In the genomic region with DNA sequence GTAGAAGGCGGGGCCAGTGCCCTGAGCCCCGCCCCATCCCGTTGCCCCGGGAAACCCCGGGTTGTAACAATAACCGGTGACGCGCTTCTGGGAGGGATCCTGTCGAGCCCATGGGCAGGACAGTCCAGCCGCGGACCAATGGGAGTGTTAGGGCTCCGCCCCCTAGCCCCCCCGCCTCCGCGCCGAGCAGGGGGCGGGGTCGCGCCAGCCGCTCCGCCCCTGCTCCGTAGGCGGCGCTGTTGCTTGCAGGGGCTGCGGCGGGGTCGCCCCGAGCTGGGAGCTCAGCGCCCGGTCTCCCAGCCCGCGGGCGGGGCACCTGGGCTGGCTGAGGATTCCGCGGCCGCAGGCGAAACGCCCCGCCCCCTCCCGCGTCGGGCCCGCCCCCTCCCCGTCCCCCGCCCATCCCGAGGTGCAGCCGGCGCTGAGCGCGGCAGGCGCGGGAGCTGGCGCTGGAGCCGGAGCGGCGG, we compare ENCODE assay signal across 8 cellular contexts. TPM values are rescaled to one million over a fixed set of nuclear protein-coding genes. Genes with fewer than 3 reads are reported as not detected.
DNase-seq lines count a peak whose midpoint lies in the region; ATAC-seq, FAIRE-seq and TF ChIP-seq lines count a peak whose summit lies in the region.

Gene FOXO6 (plus strand): TSS at position 407 of the 467 bp plus-strand sequence.

- peak within 1 kb of the TSS; percentile 17 for H3K4me3 ChIP-seq in AG09309 (ENCODE audit: control insufficient read depth, low read depth, low read length)

- ATAC-seq in GM19043 (IDR thresholded peaks at IDR 0.05; ENCODE audit: low read depth, unreplicated experiment), result peak; percentile 90
- peak; percentile 90 for ATAC-seq in HG03432 (IDR thresholded peaks at IDR 0.05; ENCODE audit: unreplicated experiment)
- ATAC-seq in activated CD4-positive, alpha-beta T cell treated with anti-CD3 and anti-CD28 coated beads for 36 hours, result peak; percentile 96

- H3K36me3 Mint-ChIP-seq in activated CD4-positive, alpha-beta T cell treated with anti-CD3 and anti-CD28 coated beads for 36 hours (ENCODE audit: low read depth), result no peaks in the 10 kb centered on the region

- DNase-seq in AG09309 (ENCODE audit: low read depth) (peak; percentile 62), NCI-H446 treated with DMSO at 0.1 percent for 48 hours (lab: John Stamatoyannopoulos, UW) (peak; percentile 98), kidney glomerular epithelial cell (lab: John Stamatoyannopoulos, UW) (peak; percentile 90)
- DNase-seq in activated CD4-positive, alpha-beta T cell treated with anti-CD3 and anti-CD28 coated beads for 36 hours, result peak; percentile 96
- DNase-seq in stimulated activated CD4-positive, alpha-beta T cell treated with anti-CD3 and anti-CD28 coated beads, Interleukin-15, amount 100 ng/mL, for 48 hours (ENCODE audit: low read depth in 2 of 2), result peak; percentile 87 to 91

- H3K4me1 Mint-ChIP-seq in activated CD4-positive, alpha-beta T cell treated with anti-CD3 and anti-CD28 coated beads for 36 hours, result peaks cover 10% of the 10 kb centered on the region

- CTCF ChIA-PET in activated CD4-positive, alpha-beta T cell treated with anti-CD3 and anti-CD28 coated beads for 36 hours (lab: Charles Lee), result interaction anchor here (0.7 kb wide), 1 partner anchor 78 kb away, joined by 4 read pairs; no protein-coding TSS in a partner anchor

- POLR2A ChIA-PET in activated CD4-positive, alpha-beta T cell treated with anti-CD3 and anti-CD28 coated beads for 36 hours (lab: Charles Lee), result interaction anchor here (0.5 to 1.3 kb wide), 2 partner anchors 21 to 556 kb away, joined by 4 to 6 read pairs; no protein-coding TSS in a partner anchor

- H3K9me3 Mint-ChIP-seq in activated CD4-positive, alpha-beta T cell treated with anti-CD3 and anti-CD28 coated beads for 36 hours (ENCODE audit: low read depth), result no peaks in the 10 kb centered on the region

- TF ChIP-seq CTCF in AG09309 (IDR thresholded peaks at IDR 0.05; ENCODE audit: control insufficient read depth, insufficient read depth, low read depth, low read length, missing control alignments), result peak; percentile 13

- FAIRE-seq in colon (lab: Jason Lieb, UNC), result peak; percentile 5

- intact Hi-C loops in activated CD4-positive, alpha-beta T cell treated with anti-CD3 and anti-CD28 coated beads for 36 hours (cut with DNase I, micrococcal nuclease), result loop anchor here in 1 of 2 experiments (1.0 to 10.0 kb wide), 9 partner anchors 22 to 1406 kb away; partner anchors contain the start of genes C1orf50, CITED4, P3H1 and PPCS

- peaks cover 24% of the 10 kb centered on the region for H3K27me3 Mint-ChIP-seq in activated CD4-positive, alpha-beta T cell treated with anti-CD3 and anti-CD28 coated beads for 36 hours

- no peak within 1 kb of the TSS for H3K27ac Mint-ChIP-seq in activated CD4-positive, alpha-beta T cell treated with anti-CD3 and anti-CD28 coated beads for 36 hours

- peak within 1 kb of the TSS; percentile 49 for H3K4me3 Mint-ChIP-seq in activated CD4-positive, alpha-beta T cell treated with anti-CD3 and anti-CD28 coated beads for 36 hours

RNA-seq across cellular contexts. Expression of gene FOXO6, which starts in this region (rescaled TPM):
- under 1 TPM in 1 of 2 experiments, not detected in 1; 0.09 TPM for total RNA-seq in activated CD4-positive, alpha-beta T cell treated with anti-CD3 and anti-CD28 coated beads for 36 hours

Comparison
In these comparisons a context has a peak if more than half of its experiments do, and no peak if none do; other contexts are left out.
1. Peak in every context shown above with its lines: DNase-seq, ATAC-seq and H3K4me3 ChIP-seq.
2. Peak in DNase-seq and ATAC-seq in activated CD4-positive, alpha-beta T cell treated with anti-CD3 and anti-CD28 coated beads for 36 hours; RNA of the gene not detected or under 1 TPM.